1 cellular context compared by ENCODE assay signal in the genomic region with DNA sequence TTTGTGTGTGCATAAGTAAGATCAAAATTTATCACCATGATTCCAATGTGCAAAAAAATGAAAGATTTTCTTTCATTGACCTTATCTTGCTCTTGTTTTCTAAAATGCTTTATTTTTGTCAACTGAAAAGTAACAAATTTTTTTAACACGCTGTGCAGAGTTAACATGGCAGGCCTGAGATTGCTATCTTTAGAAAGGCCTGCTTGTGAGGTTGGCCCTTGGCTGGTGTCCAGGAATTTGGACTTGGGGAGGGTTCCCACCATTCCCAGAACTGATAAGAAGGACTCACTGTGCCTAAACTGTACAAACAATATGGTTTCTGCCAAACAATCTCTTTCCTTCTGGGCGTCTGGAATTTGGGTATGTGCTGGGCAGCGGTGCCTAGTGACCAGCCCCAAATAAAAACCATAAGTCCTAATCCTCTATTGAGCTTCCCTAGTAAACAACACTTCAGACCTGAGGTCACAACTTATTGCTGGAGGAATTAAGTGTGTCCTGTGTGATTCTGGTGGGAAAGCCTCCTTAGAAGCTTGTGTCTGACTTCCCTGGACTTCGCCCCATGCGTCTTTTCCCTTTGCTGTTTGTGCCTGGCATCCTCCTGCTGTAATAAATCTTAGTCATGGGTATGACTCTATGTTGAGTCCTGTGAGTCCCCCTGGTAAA.
TF ChIP-seq lines count a peak whose summit lies in the region.

No MANE protein-coding gene starts in this region.

TF ChIP-seq in K562, 482 proteins besides CTCF, POLR2A, EP300 and RAD21 (continued from another document and continues in another):
- TF ChIP-seq, protein P1, sequence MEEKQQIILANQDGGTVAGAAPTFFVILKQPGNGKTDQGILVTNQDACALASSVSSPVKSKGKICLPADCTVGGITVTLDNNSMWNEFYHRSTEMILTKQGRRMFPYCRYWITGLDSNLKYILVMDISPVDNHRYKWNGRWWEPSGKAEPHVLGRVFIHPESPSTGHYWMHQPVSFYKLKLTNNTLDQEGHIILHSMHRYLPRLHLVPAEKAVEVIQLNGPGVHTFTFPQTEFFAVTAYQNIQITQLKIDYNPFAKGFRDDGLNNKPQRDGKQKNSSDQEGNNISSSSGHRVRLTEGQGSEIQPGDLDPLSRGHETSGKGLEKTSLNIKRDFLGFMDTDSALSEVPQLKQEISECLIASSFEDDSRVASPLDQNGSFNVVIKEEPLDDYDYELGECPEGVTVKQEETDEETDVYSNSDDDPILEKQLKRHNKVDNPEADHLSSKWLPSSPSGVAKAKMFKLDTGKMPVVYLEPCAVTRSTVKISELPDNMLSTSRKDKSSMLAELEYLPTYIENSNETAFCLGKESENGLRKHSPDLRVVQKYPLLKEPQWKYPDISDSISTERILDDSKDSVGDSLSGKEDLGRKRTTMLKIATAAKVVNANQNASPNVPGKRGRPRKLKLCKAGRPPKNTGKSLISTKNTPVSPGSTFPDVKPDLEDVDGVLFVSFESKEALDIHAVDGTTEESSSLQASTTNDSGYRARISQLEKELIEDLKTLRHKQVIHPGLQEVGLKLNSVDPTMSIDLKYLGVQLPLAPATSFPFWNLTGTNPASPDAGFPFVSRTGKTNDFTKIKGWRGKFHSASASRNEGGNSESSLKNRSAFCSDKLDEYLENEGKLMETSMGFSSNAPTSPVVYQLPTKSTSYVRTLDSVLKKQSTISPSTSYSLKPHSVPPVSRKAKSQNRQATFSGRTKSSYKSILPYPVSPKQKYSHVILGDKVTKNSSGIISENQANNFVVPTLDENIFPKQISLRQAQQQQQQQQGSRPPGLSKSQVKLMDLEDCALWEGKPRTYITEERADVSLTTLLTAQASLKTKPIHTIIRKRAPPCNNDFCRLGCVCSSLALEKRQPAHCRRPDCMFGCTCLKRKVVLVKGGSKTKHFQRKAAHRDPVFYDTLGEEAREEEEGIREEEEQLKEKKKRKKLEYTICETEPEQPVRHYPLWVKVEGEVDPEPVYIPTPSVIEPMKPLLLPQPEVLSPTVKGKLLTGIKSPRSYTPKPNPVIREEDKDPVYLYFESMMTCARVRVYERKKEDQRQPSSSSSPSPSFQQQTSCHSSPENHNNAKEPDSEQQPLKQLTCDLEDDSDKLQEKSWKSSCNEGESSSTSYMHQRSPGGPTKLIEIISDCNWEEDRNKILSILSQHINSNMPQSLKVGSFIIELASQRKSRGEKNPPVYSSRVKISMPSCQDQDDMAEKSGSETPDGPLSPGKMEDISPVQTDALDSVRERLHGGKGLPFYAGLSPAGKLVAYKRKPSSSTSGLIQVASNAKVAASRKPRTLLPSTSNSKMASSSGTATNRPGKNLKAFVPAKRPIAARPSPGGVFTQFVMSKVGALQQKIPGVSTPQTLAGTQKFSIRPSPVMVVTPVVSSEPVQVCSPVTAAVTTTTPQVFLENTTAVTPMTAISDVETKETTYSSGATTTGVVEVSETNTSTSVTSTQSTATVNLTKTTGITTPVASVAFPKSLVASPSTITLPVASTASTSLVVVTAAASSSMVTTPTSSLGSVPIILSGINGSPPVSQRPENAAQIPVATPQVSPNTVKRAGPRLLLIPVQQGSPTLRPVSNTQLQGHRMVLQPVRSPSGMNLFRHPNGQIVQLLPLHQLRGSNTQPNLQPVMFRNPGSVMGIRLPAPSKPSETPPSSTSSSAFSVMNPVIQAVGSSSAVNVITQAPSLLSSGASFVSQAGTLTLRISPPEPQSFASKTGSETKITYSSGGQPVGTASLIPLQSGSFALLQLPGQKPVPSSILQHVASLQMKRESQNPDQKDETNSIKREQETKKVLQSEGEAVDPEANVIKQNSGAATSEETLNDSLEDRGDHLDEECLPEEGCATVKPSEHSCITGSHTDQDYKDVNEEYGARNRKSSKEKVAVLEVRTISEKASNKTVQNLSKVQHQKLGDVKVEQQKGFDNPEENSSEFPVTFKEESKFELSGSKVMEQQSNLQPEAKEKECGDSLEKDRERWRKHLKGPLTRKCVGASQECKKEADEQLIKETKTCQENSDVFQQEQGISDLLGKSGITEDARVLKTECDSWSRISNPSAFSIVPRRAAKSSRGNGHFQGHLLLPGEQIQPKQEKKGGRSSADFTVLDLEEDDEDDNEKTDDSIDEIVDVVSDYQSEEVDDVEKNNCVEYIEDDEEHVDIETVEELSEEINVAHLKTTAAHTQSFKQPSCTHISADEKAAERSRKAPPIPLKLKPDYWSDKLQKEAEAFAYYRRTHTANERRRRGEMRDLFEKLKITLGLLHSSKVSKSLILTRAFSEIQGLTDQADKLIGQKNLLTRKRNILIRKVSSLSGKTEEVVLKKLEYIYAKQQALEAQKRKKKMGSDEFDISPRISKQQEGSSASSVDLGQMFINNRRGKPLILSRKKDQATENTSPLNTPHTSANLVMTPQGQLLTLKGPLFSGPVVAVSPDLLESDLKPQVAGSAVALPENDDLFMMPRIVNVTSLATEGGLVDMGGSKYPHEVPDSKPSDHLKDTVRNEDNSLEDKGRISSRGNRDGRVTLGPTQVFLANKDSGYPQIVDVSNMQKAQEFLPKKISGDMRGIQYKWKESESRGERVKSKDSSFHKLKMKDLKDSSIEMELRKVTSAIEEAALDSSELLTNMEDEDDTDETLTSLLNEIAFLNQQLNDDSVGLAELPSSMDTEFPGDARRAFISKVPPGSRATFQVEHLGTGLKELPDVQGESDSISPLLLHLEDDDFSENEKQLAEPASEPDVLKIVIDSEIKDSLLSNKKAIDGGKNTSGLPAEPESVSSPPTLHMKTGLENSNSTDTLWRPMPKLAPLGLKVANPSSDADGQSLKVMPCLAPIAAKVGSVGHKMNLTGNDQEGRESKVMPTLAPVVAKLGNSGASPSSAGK (IDR thresholded peaks at IDR 0.05): peak; percentile 74
- peak; percentile 24; the same call in 1 of the 2 replicates for TF ChIP-seq TAF7 (tag; IDR thresholded peaks at IDR 0.05)
- TF ChIP-seq HSF4 (CRISPR knock-in tag; IDR thresholded peaks at IDR 0.05; ENCODE audit: borderline replicate concordance): no peak
- TF ChIP-seq, protein P2, sequence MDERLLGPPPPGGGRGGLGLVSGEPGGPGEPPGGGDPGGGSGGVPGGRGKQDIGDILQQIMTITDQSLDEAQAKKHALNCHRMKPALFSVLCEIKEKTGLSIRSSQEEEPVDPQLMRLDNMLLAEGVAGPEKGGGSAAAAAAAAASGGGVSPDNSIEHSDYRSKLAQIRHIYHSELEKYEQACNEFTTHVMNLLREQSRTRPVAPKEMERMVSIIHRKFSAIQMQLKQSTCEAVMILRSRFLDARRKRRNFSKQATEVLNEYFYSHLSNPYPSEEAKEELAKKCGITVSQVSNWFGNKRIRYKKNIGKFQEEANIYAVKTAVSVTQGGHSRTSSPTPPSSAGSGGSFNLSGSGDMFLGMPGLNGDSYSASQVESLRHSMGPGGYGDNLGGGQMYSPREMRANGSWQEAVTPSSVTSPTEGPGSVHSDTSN (CRISPR knock-in tag; IDR thresholded peaks at IDR 0.05; ENCODE audit: low read depth): no peak
- TF ChIP-seq, protein P2 (tag; conservative IDR thresholded peaks at IDR 0.05; ENCODE audit: low read depth): peak; percentile 42
- TF ChIP-seq SMARCA4 (IDR thresholded peaks at IDR 0.05): peak; percentile 90
- TF ChIP-seq MXI1 (IDR thresholded peaks at IDR 0.05; ENCODE audit: low read depth, low read length): no peak
- TF ChIP-seq, protein P3, sequence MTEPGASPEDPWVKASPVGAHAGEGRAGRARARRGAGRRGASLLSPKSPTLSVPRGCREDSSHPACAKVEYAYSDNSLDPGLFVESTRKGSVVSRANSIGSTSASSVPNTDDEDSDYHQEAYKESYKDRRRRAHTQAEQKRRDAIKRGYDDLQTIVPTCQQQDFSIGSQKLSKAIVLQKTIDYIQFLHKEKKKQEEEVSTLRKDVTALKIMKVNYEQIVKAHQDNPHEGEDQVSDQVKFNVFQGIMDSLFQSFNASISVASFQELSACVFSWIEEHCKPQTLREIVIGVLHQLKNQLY (CRISPR knock-in tag; conservative IDR thresholded peaks at IDR 0.05): no peak
- peak; percentile 78; the same call in 1 of the 2 replicates for TF ChIP-seq TEAD2 (tag; IDR thresholded peaks at IDR 0.05)
- TF ChIP-seq, protein P4, sequence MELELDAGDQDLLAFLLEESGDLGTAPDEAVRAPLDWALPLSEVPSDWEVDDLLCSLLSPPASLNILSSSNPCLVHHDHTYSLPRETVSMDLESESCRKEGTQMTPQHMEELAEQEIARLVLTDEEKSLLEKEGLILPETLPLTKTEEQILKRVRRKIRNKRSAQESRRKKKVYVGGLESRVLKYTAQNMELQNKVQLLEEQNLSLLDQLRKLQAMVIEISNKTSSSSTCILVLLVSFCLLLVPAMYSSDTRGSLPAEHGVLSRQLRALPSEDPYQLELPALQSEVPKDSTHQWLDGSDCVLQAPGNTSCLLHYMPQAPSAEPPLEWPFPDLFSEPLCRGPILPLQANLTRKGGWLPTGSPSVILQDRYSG (tag; conservative IDR thresholded peaks at IDR 0.05; ENCODE audit: low read depth): peak; percentile 89
- TF ChIP-seq TRIM24 (IDR thresholded peaks at IDR 0.05): 0 out of 4 replicates have a peak, but pooled peaks of 1 of the 2 experiments have one; percentile 39
- no peak for TF ChIP-seq SRSF1 (IDR thresholded peaks at IDR 0.05; ENCODE audit: low read depth, low read length)
- no peak; the same call in 1 of the 2 replicates for TF ChIP-seq ZNF324 (CRISPR knock-in tag; IDR thresholded peaks at IDR 0.05)
- 0 out of 2 replicates have a peak, but pooled peaks have one; percentile 54 for TF ChIP-seq ZNF445 (CRISPR knock-in tag; IDR thresholded peaks at IDR 0.05; ENCODE audit: low read depth)
- TF ChIP-seq, protein P5, sequence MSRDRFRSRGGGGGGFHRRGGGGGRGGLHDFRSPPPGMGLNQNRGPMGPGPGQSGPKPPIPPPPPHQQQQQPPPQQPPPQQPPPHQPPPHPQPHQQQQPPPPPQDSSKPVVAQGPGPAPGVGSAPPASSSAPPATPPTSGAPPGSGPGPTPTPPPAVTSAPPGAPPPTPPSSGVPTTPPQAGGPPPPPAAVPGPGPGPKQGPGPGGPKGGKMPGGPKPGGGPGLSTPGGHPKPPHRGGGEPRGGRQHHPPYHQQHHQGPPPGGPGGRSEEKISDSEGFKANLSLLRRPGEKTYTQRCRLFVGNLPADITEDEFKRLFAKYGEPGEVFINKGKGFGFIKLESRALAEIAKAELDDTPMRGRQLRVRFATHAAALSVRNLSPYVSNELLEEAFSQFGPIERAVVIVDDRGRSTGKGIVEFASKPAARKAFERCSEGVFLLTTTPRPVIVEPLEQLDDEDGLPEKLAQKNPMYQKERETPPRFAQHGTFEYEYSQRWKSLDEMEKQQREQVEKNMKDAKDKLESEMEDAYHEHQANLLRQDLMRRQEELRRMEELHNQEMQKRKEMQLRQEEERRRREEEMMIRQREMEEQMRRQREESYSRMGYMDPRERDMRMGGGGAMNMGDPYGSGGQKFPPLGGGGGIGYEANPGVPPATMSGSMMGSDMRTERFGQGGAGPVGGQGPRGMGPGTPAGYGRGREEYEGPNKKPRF (IDR thresholded peaks at IDR 0.05; ENCODE audit: low read depth, low read length): no peak
- TF ChIP-seq, protein P6, sequence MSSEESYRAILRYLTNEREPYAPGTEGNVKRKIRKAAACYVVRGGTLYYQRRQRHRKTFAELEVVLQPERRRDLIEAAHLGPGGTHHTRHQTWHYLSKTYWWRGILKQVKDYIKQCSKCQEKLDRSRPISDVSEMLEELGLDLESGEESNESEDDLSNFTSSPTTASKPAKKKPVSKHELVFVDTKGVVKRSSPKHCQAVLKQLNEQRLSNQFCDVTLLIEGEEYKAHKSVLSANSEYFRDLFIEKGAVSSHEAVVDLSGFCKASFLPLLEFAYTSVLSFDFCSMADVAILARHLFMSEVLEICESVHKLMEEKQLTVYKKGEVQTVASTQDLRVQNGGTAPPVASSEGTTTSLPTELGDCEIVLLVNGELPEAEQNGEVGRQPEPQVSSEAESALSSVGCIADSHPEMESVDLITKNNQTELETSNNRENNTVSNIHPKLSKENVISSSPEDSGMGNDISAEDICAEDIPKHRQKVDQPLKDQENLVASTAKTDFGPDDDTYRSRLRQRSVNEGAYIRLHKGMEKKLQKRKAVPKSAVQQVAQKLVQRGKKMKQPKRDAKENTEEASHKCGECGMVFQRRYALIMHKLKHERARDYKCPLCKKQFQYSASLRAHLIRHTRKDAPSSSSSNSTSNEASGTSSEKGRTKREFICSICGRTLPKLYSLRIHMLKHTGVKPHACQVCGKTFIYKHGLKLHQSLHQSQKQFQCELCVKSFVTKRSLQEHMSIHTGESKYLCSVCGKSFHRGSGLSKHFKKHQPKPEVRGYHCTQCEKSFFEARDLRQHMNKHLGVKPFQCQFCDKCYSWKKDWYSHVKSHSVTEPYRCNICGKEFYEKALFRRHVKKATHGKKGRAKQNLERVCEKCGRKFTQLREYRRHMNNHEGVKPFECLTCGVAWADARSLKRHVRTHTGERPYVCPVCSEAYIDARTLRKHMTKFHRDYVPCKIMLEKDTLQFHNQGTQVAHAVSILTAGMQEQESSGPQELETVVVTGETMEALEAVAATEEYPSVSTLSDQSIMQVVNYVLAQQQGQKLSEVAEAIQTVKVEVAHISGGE (CRISPR knock-in tag; IDR thresholded peaks at IDR 0.05): peak in 1 of 3 experiments; percentile 59; a peak in 2 of 6 replicates
- peak; percentile 71; the same call in 1 of the 2 replicates for TF ChIP-seq LEF1 (IDR thresholded peaks at IDR 0.05)
- TF ChIP-seq HEY1 (CRISPR knock-in tag; IDR thresholded peaks at IDR 0.05; ENCODE audit: borderline replicate concordance): no peak
- TF ChIP-seq ARNT (IDR thresholded peaks at IDR 0.05): peak in 1 of 2 experiments; percentile 50; a peak in 1 of 4 replicates
- TF ChIP-seq, protein P7, sequence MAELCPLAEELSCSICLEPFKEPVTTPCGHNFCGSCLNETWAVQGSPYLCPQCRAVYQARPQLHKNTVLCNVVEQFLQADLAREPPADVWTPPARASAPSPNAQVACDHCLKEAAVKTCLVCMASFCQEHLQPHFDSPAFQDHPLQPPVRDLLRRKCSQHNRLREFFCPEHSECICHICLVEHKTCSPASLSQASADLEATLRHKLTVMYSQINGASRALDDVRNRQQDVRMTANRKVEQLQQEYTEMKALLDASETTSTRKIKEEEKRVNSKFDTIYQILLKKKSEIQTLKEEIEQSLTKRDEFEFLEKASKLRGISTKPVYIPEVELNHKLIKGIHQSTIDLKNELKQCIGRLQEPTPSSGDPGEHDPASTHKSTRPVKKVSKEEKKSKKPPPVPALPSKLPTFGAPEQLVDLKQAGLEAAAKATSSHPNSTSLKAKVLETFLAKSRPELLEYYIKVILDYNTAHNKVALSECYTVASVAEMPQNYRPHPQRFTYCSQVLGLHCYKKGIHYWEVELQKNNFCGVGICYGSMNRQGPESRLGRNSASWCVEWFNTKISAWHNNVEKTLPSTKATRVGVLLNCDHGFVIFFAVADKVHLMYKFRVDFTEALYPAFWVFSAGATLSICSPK (IDR thresholded peaks at IDR 0.05; ENCODE audit: borderline replicate concordance): no peak
- no peak for TF ChIP-seq NR2F6 (CRISPR knock-in tag; IDR thresholded peaks at IDR 0.05)
- TF ChIP-seq STAT5B (CRISPR knock-in tag; IDR thresholded peaks at IDR 0.05): no peak
- TF ChIP-seq, protein P8, sequence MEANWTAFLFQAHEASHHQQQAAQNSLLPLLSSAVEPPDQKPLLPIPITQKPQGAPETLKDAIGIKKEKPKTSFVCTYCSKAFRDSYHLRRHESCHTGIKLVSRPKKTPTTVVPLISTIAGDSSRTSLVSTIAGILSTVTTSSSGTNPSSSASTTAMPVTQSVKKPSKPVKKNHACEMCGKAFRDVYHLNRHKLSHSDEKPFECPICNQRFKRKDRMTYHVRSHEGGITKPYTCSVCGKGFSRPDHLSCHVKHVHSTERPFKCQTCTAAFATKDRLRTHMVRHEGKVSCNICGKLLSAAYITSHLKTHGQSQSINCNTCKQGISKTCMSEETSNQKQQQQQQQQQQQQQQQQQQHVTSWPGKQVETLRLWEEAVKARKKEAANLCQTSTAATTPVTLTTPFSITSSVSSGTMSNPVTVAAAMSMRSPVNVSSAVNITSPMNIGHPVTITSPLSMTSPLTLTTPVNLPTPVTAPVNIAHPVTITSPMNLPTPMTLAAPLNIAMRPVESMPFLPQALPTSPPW (CRISPR knock-in tag; IDR thresholded peaks at IDR 0.05): peak; percentile 73
